In genomic region chr11:87405843-87406242, GRCh38 we compare ENCODE assay signal across 24 cellular contexts.
DNase-seq lines count a peak whose midpoint lies in the region; ATAC-seq, FAIRE-seq and TF ChIP-seq lines count a peak whose summit lies in the region.
"Had no signal": no experiment of that assay in that cellular context is flagged by ENCODE, and none has a peak within 500 bp of the region (broad histone marks: within the 10 kb centered on the region; RNA-seq: fewer than 3 reads in every experiment).

No MANE protein-coding gene starts in this region.

- no peaks in the 10 kb centered on the region for H4K20me1 ChIP-seq in endothelial cell of umbilical vein (replicated peaks; ENCODE audit: control insufficient read depth, extremely low read depth, insufficient read depth, low read length)
- H4K20me1 ChIP-seq: BLaER1 treated with 17β-estradiol and CSF1 and Interleukin-3, amounts not matched to agents 10 nM and 100 nM had no signal

- no peak for TF ChIP-seq CTCF in endothelial cell of umbilical vein (IDR thresholded peaks at IDR 0.05; ENCODE audit: extremely low read depth in 1 of 2, insufficient read depth in 1 of 2, low read depth in 1 of 2, low read length in 2 of 2)

- H3K36me3 ChIP-seq in endothelial cell of umbilical vein (ENCODE audit: control insufficient read depth in 2 of 2, extremely low read depth in 1 of 2, insufficient read depth in 2 of 2, low read length in 2 of 2): no peaks in the 10 kb centered on the region
- H3K36me3 ChIP-seq: BLaER1 treated with 17β-estradiol and CSF1 and Interleukin-3, amounts not matched to agents 10 nM and 100 nM had no signal

- no peaks in the 10 kb centered on the region for H3K4me1 ChIP-seq in endothelial cell of umbilical vein (ENCODE audit: control insufficient read depth, extremely low read depth, insufficient read depth, low read length)

- intact Hi-C loops in endothelial cell of umbilical vein (cut with micrococcal nuclease) (no loop called here), left ventricle myocardium superior (cut with micrococcal nuclease) (no loop called here)

- no TSS peak for BruUV-seq in endothelial cell of umbilical vein (replicated peaks; lab: Mats Ljungman, UMichigan)

- H3K4me3 ChIP-seq in endothelial cell of umbilical vein (replicated peaks in 1 of 3; ENCODE audit: insufficient read depth in 1 of 3, low read depth in 1 of 3, low read length in 3 of 3): no peak overlapping the region
- H3K4me3 ChIP-seq: BLaER1 treated with 17β-estradiol and CSF1 and Interleukin-3, amounts not matched to agents 10 nM and 100 nM; PC-9 had no signal

- no peaks in the 10 kb centered on the region for H3K9me3 ChIP-seq in endothelial cell of umbilical vein (replicated peaks; ENCODE audit: control insufficient read depth, insufficient read depth, low read length)
- H3K9me3 ChIP-seq: BLaER1 treated with 17β-estradiol and CSF1 and Interleukin-3, amounts not matched to agents 10 nM and 100 nM had no signal

- no peak overlapping the region for H2AFZ ChIP-seq in endothelial cell of umbilical vein (ENCODE audit: low read depth, low read length)
- H2AFZ ChIP-seq: PC-9 had no signal

- TF ChIP-seq POLR2A in endothelial cell of umbilical vein (IDR thresholded peaks at IDR 0.05; ENCODE audit: low read depth, low read length): no peak
- no peak for TF ChIP-seq POLR2A in H54 (IDR thresholded peaks at IDR 0.05; ENCODE audit: low read depth, low read length)

- peaks cover 5% of the 10 kb centered on the region for H3K9me3 Mint-ChIP-seq in stimulated activated effector memory CD8-positive, alpha-beta T cell treated with anti-CD3 and anti-CD28 coated beads, Interleukin-12 subunit alpha, Interleukin-12 subunit beta, amount 100 ng/mL, for 72 hours
- H3K9me3 Mint-ChIP-seq: HFFc6 had no signal

- CTCF ChIA-PET in endothelial cell of umbilical vein (lab: Charles Lee): interaction anchor here (2.0 kb wide), 1 partner anchor 15 kb away, joined by 6 read pairs; no protein-coding TSS in a partner anchor

- ATAC-seq in left ventricle myocardium superior (peak; percentile 86), HG03565 (IDR thresholded peaks at IDR 0.05; ENCODE audit: unreplicated experiment) (no peak)
- peak; percentile 31 for ATAC-seq in stimulated activated effector memory CD8-positive, alpha-beta T cell treated with anti-CD3 and anti-CD28 coated beads, Interleukin-12 subunit alpha, Interleukin-12 subunit beta, amount 100 ng/mL, for 72 hours

- no peak overlapping the region for H3K27ac ChIP-seq in endothelial cell of umbilical vein (ENCODE audit: insufficient read depth, low read depth, low read length)
- H3K27ac ChIP-seq: BLaER1 treated with 17β-estradiol and CSF1 and Interleukin-3, amounts not matched to agents 10 nM and 100 nM; HL-60; KMS-11; PC-9; RWPE1 had no signal

- H3K79me2 ChIP-seq in endothelial cell of umbilical vein (ENCODE audit: control insufficient read depth, insufficient read depth, low read length): no peaks in the 10 kb centered on the region

- dilution Hi-C loops in endothelial cell of umbilical vein (cut with MboI; ENCODE audit: extremely low pct_ligation_motif_present, low sequenced_read_pairs): no loop called here

- DNase-seq in AG20443 (ENCODE audit: low spot score) (peak; percentile 24), endothelial cell of umbilical vein (ENCODE audit: low read depth, low spot score) (peak; percentile 39), left ventricle myocardium superior (no peak), H54 (ENCODE audit: insufficient read length, low spot score) (no peak), NCI-H187 (lab: John Stamatoyannopoulos, UW) (no peak), urothelium cell line (ENCODE audit: low spot score) (no peak)
- no peak for DNase-seq in stimulated activated effector memory CD8-positive, alpha-beta T cell treated with anti-CD3 and anti-CD28 coated beads, Interleukin-12 subunit alpha, Interleukin-12 subunit beta, amount 100 ng/mL, for 72 hours (ENCODE audit: low spot score in 2 of 2)
- DNase-seq: DMS79, H7, HFFc6, NCI-H1417 treated with DMSO at 0.1 percent for 48 hours, NCI-H1930, NCI-H345, NCI-H526 had no signal

- FAIRE-seq in endothelial cell of umbilical vein (lab: Jason Lieb, UNC) (no peak), H54 (lab: Jason Lieb, UNC) (no peak), urothelium cell line (lab: Jason Lieb, UNC) (no peak)
- FAIRE-seq: A204.1, D721Med, GM12892, GM18507 had no signal

- no peaks in the 10 kb centered on the region for H3K36me3 Mint-ChIP-seq in stimulated activated effector memory CD8-positive, alpha-beta T cell treated with anti-CD3 and anti-CD28 coated beads, Interleukin-12 subunit alpha, Interleukin-12 subunit beta, amount 100 ng/mL, for 72 hours

- no peak overlapping the region for H3K9ac ChIP-seq in endothelial cell of umbilical vein (replicated peaks; ENCODE audit: extremely low read depth, insufficient read depth, low read length)
- H3K9ac ChIP-seq: BLaER1 treated with 17β-estradiol and CSF1 and Interleukin-3, amounts not matched to agents 10 nM and 100 nM; KMS-11 had no signal

- no peaks in the 10 kb centered on the region for H3K27me3 ChIP-seq in endothelial cell of umbilical vein (ENCODE audit: control insufficient read depth in 2 of 2, insufficient read depth in 2 of 2, low read length in 2 of 2)
- H3K27me3 ChIP-seq: BLaER1 treated with 17β-estradiol and CSF1 and Interleukin-3, amounts not matched to agents 10 nM and 100 nM had no signal

- no peak overlapping the region for H3K4me2 ChIP-seq in endothelial cell of umbilical vein (ENCODE audit: insufficient read depth, low read length)
- H3K4me2 ChIP-seq: BLaER1 treated with 17β-estradiol and CSF1 and Interleukin-3, amounts not matched to agents 10 nM and 100 nM; KMS-11; PC-9 had no signal

- no peaks in the 10 kb centered on the region for H3K4me1 Mint-ChIP-seq in stimulated activated effector memory CD8-positive, alpha-beta T cell treated with anti-CD3 and anti-CD28 coated beads, Interleukin-12 subunit alpha, Interleukin-12 subunit beta, amount 100 ng/mL, for 72 hours

- POLR2A ChIA-PET in endothelial cell of umbilical vein (lab: Charles Lee): no interaction called here

- no peak overlapping the region for H3K27ac Mint-ChIP-seq in stimulated activated effector memory CD8-positive, alpha-beta T cell treated with anti-CD3 and anti-CD28 coated beads, Interleukin-12 subunit alpha, Interleukin-12 subunit beta, amount 100 ng/mL, for 72 hours
- H3K27ac Mint-ChIP-seq: HFFc6 had no signal

- no peak overlapping the region for H3K4me3 Mint-ChIP-seq in stimulated activated effector memory CD8-positive, alpha-beta T cell treated with anti-CD3 and anti-CD28 coated beads, Interleukin-12 subunit alpha, Interleukin-12 subunit beta, amount 100 ng/mL, for 72 hours
- H3K4me3 Mint-ChIP-seq: HFFc6 had no signal

- no peaks in the 10 kb centered on the region for H3K9me1 ChIP-seq in endothelial cell of umbilical vein (replicated peaks; ENCODE audit: control insufficient read depth, extremely low read depth, insufficient read depth, low read length)

TF ChIP-seq in endothelial cell of umbilical vein, 7 proteins besides CTCF, POLR2A, EP300 and RAD21:
- TF ChIP-seq POLR2AphosphoS5 (IDR thresholded peaks at IDR 0.05; ENCODE audit: insufficient read depth, low read depth, low read length) (no peak), EZH2 (IDR thresholded peaks at IDR 0.05; ENCODE audit: borderline replicate concordance, low read depth, low read length, severe bottlenecking) (no peak), JUN (IDR thresholded peaks at IDR 0.05; ENCODE audit: borderline replicate concordance, insufficient read depth, insufficient read length, low read depth) (no peak), GATA2 (IDR thresholded peaks at IDR 0.05; ENCODE audit: insufficient read depth, insufficient read length, low read depth, low read length) (no peak), FOS (IDR thresholded peaks at IDR 0.05; ENCODE audit: borderline replicate concordance, insufficient read depth, low read length) (no peak), MAX (IDR thresholded peaks at IDR 0.05; ENCODE audit: insufficient read depth, insufficient read length) (no peak), MYC (IDR thresholded peaks at IDR 0.05; ENCODE audit: low read depth, low read length) (no peak)

Comparison
In these comparisons a context has a peak if more than half of its experiments do, and no peak if none do; other contexts are left out.
1. DNase-seq: peak in AG20443 (single experiment) and endothelial cell of umbilical vein (single experiment); none in left ventricle myocardium superior (single experiment), stimulated activated effector memory CD8-positive, alpha-beta T cell treated with anti-CD3 and anti-CD28 coated beads, Interleukin-12 subunit alpha, Interleukin-12 subunit beta, amount 100 ng/mL, for 72 hours (0 of 2), H54 (single experiment), NCI-H187 (0 of 2) and urothelium cell line (single experiment).